In the genomic region with DNA sequence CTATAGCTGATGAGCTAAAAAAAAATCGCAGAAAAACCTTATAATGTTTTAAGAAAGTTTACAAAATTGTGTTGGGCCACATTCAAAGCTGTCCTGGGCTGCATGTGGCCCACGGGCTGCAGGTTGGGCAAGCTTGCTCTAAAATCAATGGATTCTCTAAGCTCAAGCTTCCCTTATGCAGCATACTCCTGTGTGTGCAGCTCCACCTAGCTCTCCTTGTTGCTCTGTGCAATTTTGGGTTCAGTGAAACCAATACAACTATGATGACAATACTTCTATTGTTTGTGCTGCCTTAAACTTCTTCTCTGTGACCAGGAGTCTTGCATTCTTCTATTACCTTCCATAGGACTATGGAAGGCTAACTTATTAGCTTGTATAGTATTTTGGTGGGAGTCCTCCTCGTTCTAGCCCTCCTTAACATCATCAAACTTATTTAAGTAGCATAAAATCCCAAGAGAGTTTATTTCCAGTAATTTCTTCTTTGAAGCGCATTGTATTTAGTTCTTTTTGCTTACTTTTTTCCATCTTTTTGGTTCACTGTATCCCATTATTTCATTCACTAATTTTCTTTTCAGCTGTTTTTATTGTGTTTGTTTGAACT, we compare ENCODE assay signal across 8 cellular contexts.
DNase-seq lines count a peak whose midpoint lies in the region; ATAC-seq and TF ChIP-seq lines count a peak whose summit lies in the region.

No MANE protein-coding gene starts in this region.

- H3K9me3 Mint-ChIP-seq in WTC11, result no peaks in the 10 kb centered on the region

- POLR2A ChIA-PET in WTC11 (lab: Charles Lee), result no interaction called here

- no peaks in the 10 kb centered on the region for H3K4me1 Mint-ChIP-seq in WTC11

- H3K27ac Mint-ChIP-seq in WTC11, result no peak overlapping the region

- peak; percentile 71 for ATAC-seq in GM21381 (IDR thresholded peaks at IDR 0.05; ENCODE audit: unreplicated experiment)
- ATAC-seq in WTC11, result peak; percentile 93
- ATAC-seq in left lobe of liver, result peak; percentile 77
- ATAC-seq in HG03439 (IDR thresholded peaks at IDR 0.05; ENCODE audit: unreplicated experiment), result no peak

- CTCF ChIA-PET in WTC11 (lab: Charles Lee), result interaction anchor here (0.9 to 1.4 kb wide), 4 partner anchors 42 to 129 kb away, joined by 3 to 26 read pairs (median 4); no protein-coding TSS in a partner anchor

- no peaks in the 10 kb centered on the region for H3K36me3 Mint-ChIP-seq in WTC11

- H3K4me3 Mint-ChIP-seq in WTC11, result no peak overlapping the region

- no peaks in the 10 kb centered on the region; the same call in 1 of the 2 replicates for H3K27me3 Mint-ChIP-seq in WTC11 (ENCODE audit: low read depth)

- DNase-seq in EH (ENCODE audit: low read depth) (peak; percentile 64), LHCN-M2 (ENCODE audit: low read depth) (peak; percentile 73), WTC11 (ENCODE audit: low spot score) (no peak), left lobe of liver (ENCODE audit: low spot score) (no peak), activated T-cell treated with anti-CD3 and anti-CD28 coated beads for 4 hours (no peak)
- DNase-seq in activated CD4-positive, alpha-beta T cell treated with anti-CD3 and anti-CD28 coated beads, Interleukin-2, amount 50 U/mL, for 48 hours, result no peak

- TF ChIP-seq CTCF in WTC11 (IDR thresholded peaks at IDR 0.05), result no peak

TF ChIP-seq in WTC11, 78 proteins besides CTCF, POLR2A, EP300 and RAD21:
- TF ChIP-seq, protein P1, sequence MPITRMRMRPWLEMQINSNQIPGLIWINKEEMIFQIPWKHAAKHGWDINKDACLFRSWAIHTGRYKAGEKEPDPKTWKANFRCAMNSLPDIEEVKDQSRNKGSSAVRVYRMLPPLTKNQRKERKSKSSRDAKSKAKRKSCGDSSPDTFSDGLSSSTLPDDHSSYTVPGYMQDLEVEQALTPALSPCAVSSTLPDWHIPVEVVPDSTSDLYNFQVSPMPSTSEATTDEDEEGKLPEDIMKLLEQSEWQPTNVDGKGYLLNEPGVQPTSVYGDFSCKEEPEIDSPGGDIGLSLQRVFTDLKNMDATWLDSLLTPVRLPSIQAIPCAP (CRISPR knock-in tag; IDR thresholded peaks at IDR 0.05), result no peak

Comparison
In these comparisons a context has a peak if more than half of its experiments do, and no peak if none do; other contexts are left out.
1. DNase-seq: peak in EH (single experiment) and LHCN-M2 (single experiment); none in WTC11 (single experiment), left lobe of liver (single experiment), activated T-cell treated with anti-CD3 and anti-CD28 coated beads for 4 hours (single experiment) and activated CD4-positive, alpha-beta T cell treated with anti-CD3 and anti-CD28 coated beads, Interleukin-2, amount 50 U/mL, for 48 hours (0 of 2).